ENCODE assay signal across 1 cellular context in the genomic region with DNA sequence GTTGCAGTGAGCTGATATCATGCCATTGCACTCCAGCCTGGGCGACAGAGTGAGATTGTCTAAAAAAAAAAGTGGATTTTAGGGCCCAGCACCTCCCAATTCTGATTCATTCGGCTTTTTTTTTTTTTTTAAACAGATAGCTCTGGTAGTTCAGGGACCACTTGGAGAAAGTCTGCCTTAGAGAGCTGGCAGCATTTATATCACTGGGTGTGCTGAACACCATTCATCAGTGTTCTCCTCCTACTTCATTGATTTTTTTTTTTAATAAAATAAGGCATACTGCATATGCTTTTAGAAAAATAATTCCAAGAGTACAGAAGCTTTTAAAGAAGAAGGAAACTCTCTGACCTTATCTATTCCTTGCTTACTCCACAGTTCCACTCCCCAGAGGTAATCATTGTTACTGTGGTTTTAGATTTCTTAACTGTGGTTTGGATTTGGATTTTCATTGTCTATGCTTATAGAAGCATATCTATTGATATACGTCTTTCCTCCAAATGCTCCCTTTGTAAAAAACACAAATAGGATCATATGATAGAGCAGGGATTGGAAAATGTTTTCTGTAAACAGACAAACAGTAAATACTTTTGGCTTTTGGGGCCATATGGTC.
TF ChIP-seq lines count a peak whose summit lies in the region.

No MANE protein-coding gene starts in this region.

TF ChIP-seq in A549, 52 proteins besides CTCF, POLR2A, EP300 and RAD21:
- TF ChIP-seq CBX8 (IDR thresholded peaks at IDR 0.05) (no peak), KDM5A (IDR thresholded peaks at IDR 0.05) (no peak), BHLHE40 (IDR thresholded peaks at IDR 0.05; ENCODE audit: low read depth, low read length) (no peak), CEBPB (IDR thresholded peaks at IDR 0.05) (no peak), MAFK (IDR thresholded peaks at IDR 0.05; ENCODE audit: partially characterized antibody) (no peak), RARB (CRISPR knock-in tag; IDR thresholded peaks at IDR 0.05) (no peak), TP53 (CRISPR knock-in tag; IDR thresholded peaks at IDR 0.05) (no peak), GATA3 (IDR thresholded peaks at IDR 0.05; ENCODE audit: borderline replicate concordance) (no peak), EHF (CRISPR knock-in tag; IDR thresholded peaks at IDR 0.05) (no peak), POLR2AphosphoS2 (conservative IDR thresholded peaks at IDR 0.05; ENCODE audit: low read length) (no peak), ZNF302 (CRISPR knock-in tag; IDR thresholded peaks at IDR 0.05) (no peak), JUNB (IDR thresholded peaks at IDR 0.05) (no peak), ZSCAN20 (CRISPR knock-in tag; IDR thresholded peaks at IDR 0.05) (no peak)
- TF ChIP-seq, protein P1, sequence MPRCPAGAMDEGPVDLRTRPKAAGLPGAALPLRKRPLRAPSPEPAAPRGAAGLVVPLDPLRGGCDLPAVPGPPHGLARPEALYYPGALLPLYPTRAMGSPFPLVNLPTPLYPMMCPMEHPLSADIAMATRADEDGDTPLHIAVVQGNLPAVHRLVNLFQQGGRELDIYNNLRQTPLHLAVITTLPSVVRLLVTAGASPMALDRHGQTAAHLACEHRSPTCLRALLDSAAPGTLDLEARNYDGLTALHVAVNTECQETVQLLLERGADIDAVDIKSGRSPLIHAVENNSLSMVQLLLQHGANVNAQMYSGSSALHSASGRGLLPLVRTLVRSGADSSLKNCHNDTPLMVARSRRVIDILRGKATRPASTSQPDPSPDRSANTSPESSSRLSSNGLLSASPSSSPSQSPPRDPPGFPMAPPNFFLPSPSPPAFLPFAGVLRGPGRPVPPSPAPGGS (IDR thresholded peaks at IDR 0.05) = no peak
- TF ChIP-seq, protein P2, sequence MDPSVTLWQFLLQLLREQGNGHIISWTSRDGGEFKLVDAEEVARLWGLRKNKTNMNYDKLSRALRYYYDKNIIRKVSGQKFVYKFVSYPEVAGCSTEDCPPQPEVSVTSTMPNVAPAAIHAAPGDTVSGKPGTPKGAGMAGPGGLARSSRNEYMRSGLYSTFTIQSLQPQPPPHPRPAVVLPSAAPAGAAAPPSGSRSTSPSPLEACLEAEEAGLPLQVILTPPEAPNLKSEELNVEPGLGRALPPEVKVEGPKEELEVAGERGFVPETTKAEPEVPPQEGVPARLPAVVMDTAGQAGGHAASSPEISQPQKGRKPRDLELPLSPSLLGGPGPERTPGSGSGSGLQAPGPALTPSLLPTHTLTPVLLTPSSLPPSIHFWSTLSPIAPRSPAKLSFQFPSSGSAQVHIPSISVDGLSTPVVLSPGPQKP (IDR thresholded peaks at IDR 0.05; ENCODE audit: low read depth, low read length) = no peak
- TF ChIP-seq, protein P3, sequence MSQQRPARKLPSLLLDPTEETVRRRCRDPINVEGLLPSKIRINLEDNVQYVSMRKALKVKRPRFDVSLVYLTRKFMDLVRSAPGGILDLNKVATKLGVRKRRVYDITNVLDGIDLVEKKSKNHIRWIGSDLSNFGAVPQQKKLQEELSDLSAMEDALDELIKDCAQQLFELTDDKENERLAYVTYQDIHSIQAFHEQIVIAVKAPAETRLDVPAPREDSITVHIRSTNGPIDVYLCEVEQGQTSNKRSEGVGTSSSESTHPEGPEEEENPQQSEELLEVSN (IDR thresholded peaks at IDR 0.05; ENCODE audit: borderline replicate concordance, low read depth) = no peak
- TF ChIP-seq, protein P4, sequence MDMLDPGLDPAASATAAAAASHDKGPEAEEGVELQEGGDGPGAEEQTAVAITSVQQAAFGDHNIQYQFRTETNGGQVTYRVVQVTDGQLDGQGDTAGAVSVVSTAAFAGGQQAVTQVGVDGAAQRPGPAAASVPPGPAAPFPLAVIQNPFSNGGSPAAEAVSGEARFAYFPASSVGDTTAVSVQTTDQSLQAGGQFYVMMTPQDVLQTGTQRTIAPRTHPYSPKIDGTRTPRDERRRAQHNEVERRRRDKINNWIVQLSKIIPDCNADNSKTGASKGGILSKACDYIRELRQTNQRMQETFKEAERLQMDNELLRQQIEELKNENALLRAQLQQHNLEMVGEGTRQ (IDR thresholded peaks at IDR 0.05) = no peak
